15 cellular contexts compared by ENCODE assay signal in the genomic region with DNA sequence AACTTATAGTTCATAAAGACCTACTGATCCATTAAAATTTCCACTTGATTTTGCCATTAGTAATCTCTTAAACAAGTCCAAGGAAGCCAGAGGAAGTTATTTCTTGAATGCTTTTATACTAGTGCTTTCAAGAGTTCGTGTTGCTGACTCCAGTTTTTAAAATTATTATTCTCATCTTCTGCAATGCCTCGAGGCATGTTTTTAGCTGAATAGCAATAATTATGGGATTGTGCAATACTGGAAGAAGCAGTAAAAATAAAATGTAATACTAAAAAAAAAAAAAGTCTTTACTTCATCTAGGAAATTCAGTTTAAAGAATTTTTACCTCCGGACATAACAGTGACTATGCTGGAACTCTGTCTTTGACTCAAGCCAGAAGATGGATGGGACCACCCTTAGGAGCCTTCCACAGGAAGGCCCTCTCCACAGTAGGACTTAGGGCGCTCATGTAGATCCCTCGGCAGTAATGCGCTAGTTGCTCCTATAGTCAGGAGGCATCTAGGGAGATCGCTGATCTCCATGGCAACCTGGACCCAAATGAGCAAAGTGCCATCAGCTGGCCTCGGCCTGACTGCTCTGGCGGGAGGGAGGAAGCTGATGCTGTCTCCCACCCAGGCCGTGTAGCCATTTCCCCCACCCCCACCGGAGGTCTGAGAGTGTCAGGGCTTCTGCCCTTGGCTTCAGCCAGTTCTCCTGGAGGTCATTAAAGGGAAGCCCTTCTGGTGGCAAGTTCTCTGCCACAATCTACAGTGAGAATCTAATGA. TPM values are rescaled to one million over a fixed set of nuclear protein-coding genes. Genes with fewer than 3 reads are reported as not detected.
A peak's percentile ranks its signal among the peaks of the same experiment; 100 is the strongest.
DNase-seq lines count a peak whose midpoint lies in the region; ATAC-seq and TF ChIP-seq lines count a peak whose summit lies in the region.
"Had no signal": no experiment of that assay in that cellular context is flagged by ENCODE, and none has a peak within 500 bp of the region (broad histone marks: within the 10 kb centered on the region; RNA-seq: fewer than 3 reads in every experiment).

No MANE protein-coding gene starts in this region.

- intact Hi-C loops in Right ventricle myocardium superior (cut with DNase I) (no loop called here), Right ventricle myocardium inferior (cut with DNase I) (no loop called here), esophagus squamous epithelium (cut with DNase I) (no loop called here)
- intact Hi-C loops in activated T-helper 2 cell treated with anti-CD3 and anti-CD28 coated beads, Interferon-gamma antibody, Interleukin-2, Interleukin-4, amounts not matched to agents 10 μg/mL and 5 μg/mL and 100 μg/mL, durations not matched to agents 14 hours and 24 hours and 36 hours (cut with micrococcal nuclease), result no loop called here

- no peak overlapping the region for H3K4me3 ChIP-seq in esophagus squamous epithelium
- H3K4me3 ChIP-seq: thyroid gland had no signal

- peaks cover 0 to 4% (median 0%) of the 10 kb centered on the region in 4 donors for H3K27me3 ChIP-seq in esophagus squamous epithelium
- H3K27me3 ChIP-seq: thyroid gland had no signal

- peaks cover 20% of the 10 kb centered on the region for H3K36me3 Mint-ChIP-seq in osteocyte (ENCODE audit: unreplicated experiment)
- H3K36me3 Mint-ChIP-seq in activated T-helper 2 cell treated with anti-CD3 and anti-CD28 coated beads, Interferon-gamma antibody, Interleukin-2, Interleukin-4, amounts not matched to agents 10 μg/mL and 5 μg/mL and 100 μg/mL, durations not matched to agents 14 hours and 24 hours and 36 hours (ENCODE audit: low read depth), result no peaks in the 10 kb centered on the region

- H3K4me1 ChIP-seq in esophagus squamous epithelium, result peaks cover 0 to 33% (median 0%) of the 10 kb centered on the region in 3 donors
- H3K4me1 ChIP-seq: Caco-2 had no signal

- no peaks in the 10 kb centered on the region for H3K9me3 Mint-ChIP-seq in osteocyte (ENCODE audit: unreplicated experiment)
- no peaks in the 10 kb centered on the region for H3K9me3 Mint-ChIP-seq in activated T-helper 2 cell treated with anti-CD3 and anti-CD28 coated beads, Interferon-gamma antibody, Interleukin-2, Interleukin-4, amounts not matched to agents 10 μg/mL and 5 μg/mL and 100 μg/mL, durations not matched to agents 14 hours and 24 hours and 36 hours
- H3K9me3 Mint-ChIP-seq: brain had no signal

- H3K4me3 Mint-ChIP-seq in osteocyte (ENCODE audit: unreplicated experiment), result no peak overlapping the region
- no peak overlapping the region for H3K4me3 Mint-ChIP-seq in activated T-helper 2 cell treated with anti-CD3 and anti-CD28 coated beads, Interferon-gamma antibody, Interleukin-2, Interleukin-4, amounts not matched to agents 10 μg/mL and 5 μg/mL and 100 μg/mL, durations not matched to agents 14 hours and 24 hours and 36 hours (ENCODE audit: low read depth)
- H3K4me3 Mint-ChIP-seq: brain had no signal

- WGBS in esophagus squamous epithelium, 2 donors, result 37 to 43% methylated on average over 6 to 8 of the region's 11 CpGs

- no peaks in the 10 kb centered on the region for H3K27me3 Mint-ChIP-seq in osteocyte (ENCODE audit: unreplicated experiment)
- H3K27me3 Mint-ChIP-seq in activated T-helper 2 cell treated with anti-CD3 and anti-CD28 coated beads, Interferon-gamma antibody, Interleukin-2, Interleukin-4, amounts not matched to agents 10 μg/mL and 5 μg/mL and 100 μg/mL, durations not matched to agents 14 hours and 24 hours and 36 hours (ENCODE audit: low read depth), result peaks cover 2% of the 10 kb centered on the region
- H3K27me3 Mint-ChIP-seq: brain had no signal

- ATAC-seq in Right ventricle myocardium superior (ENCODE audit: poor library complexity), result peak; percentile 40
- no peak for ATAC-seq in Right ventricle myocardium inferior
- no peak for ATAC-seq in GM21423 (IDR thresholded peaks at IDR 0.05; ENCODE audit: unreplicated experiment)
- no peak for ATAC-seq in HG03175 (IDR thresholded peaks at IDR 0.05; ENCODE audit: unreplicated experiment)
- ATAC-seq in HG02623 (IDR thresholded peaks at IDR 0.05; ENCODE audit: unreplicated experiment), result no peak
- ATAC-seq: Panc1 had no signal

- H3K36me3 ChIP-seq in esophagus squamous epithelium, result no peaks in the 10 kb centered on the region
- H3K36me3 ChIP-seq: thyroid gland had no signal

- DNase-seq in Right ventricle myocardium superior (no peak), Right ventricle myocardium inferior (ENCODE audit: missing footprints) (no peak), esophagus squamous epithelium (lab: John Stamatoyannopoulos, UW) (no peak), osteocyte (ENCODE audit: extremely low spot score, unreplicated experiment) (no peak)
- DNase-seq in activated T-helper 2 cell treated with anti-CD3 and anti-CD28 coated beads, Interferon-gamma antibody, Interleukin-2, Interleukin-4, amounts not matched to agents 10 μg/mL and 5 μg/mL and 100 μg/mL, durations not matched to agents 14 hours and 24 hours and 36 hours (ENCODE audit: low spot score), result no peak
- DNase-seq: activated naive CD4-positive, alpha-beta T cell treated with Interleukin-2 at 50 U/mL for 16 hours; Caco-2; effector memory CD4-positive, alpha-beta T cell; NCI-H1105; thyroid gland had no signal

- H3K4me1 Mint-ChIP-seq in osteocyte (ENCODE audit: unreplicated experiment), result peaks cover 57% of the 10 kb centered on the region
- H3K4me1 Mint-ChIP-seq in activated T-helper 2 cell treated with anti-CD3 and anti-CD28 coated beads, Interferon-gamma antibody, Interleukin-2, Interleukin-4, amounts not matched to agents 10 μg/mL and 5 μg/mL and 100 μg/mL, durations not matched to agents 14 hours and 24 hours and 36 hours (ENCODE audit: low read depth), result peaks cover 3% of the 10 kb centered on the region

- no peaks in the 10 kb centered on the region for H3K9me3 ChIP-seq in esophagus squamous epithelium
- H3K9me3 ChIP-seq: Caco-2, thyroid gland had no signal

- TF ChIP-seq POLR2A in esophagus squamous epithelium (IDR thresholded peaks at IDR 0.05), result no peak

- TF ChIP-seq CTCF in esophagus squamous epithelium (IDR thresholded peaks at IDR 0.05) (no peak), osteocyte (IDR thresholded peaks at IDR 0.05) (no peak)

- H3K27ac Mint-ChIP-seq in osteocyte (ENCODE audit: unreplicated experiment), result peak overlapping the region; percentile 58
- H3K27ac Mint-ChIP-seq in activated T-helper 2 cell treated with anti-CD3 and anti-CD28 coated beads, Interferon-gamma antibody, Interleukin-2, Interleukin-4, amounts not matched to agents 10 μg/mL and 5 μg/mL and 100 μg/mL, durations not matched to agents 14 hours and 24 hours and 36 hours, result no peak overlapping the region

- peak overlapping the region in 3 of 4 donors; percentile 2 to 73 (median 65) for H3K27ac ChIP-seq in esophagus squamous epithelium

RNA-seq across cellular contexts. Expression of a gene that starts 56.7 kb away (rescaled TPM):
- total RNA-seq in Right ventricle myocardium superior (5.3 TPM), Right ventricle myocardium inferior (6.3 TPM), esophagus squamous epithelium (10 to 100 TPM in 1 of 4 donors, 1 to 10 TPM in 3; 2.2 to 14.5 (median 5.5) TPM), osteocyte (294 and 304 TPM in 2 replicates)
- total RNA-seq in activated T-helper 2 cell treated with anti-CD3 and anti-CD28 coated beads, Interferon-gamma antibody, Interleukin-2, Interleukin-4, amounts not matched to agents 10 μg/mL and 5 μg/mL and 100 μg/mL, durations not matched to agents 14 hours and 24 hours and 36 hours, result 38.6 and 39.1 TPM in 2 replicates
